Comparison of ENCODE assay signal across 21 cellular contexts in the genomic region with DNA sequence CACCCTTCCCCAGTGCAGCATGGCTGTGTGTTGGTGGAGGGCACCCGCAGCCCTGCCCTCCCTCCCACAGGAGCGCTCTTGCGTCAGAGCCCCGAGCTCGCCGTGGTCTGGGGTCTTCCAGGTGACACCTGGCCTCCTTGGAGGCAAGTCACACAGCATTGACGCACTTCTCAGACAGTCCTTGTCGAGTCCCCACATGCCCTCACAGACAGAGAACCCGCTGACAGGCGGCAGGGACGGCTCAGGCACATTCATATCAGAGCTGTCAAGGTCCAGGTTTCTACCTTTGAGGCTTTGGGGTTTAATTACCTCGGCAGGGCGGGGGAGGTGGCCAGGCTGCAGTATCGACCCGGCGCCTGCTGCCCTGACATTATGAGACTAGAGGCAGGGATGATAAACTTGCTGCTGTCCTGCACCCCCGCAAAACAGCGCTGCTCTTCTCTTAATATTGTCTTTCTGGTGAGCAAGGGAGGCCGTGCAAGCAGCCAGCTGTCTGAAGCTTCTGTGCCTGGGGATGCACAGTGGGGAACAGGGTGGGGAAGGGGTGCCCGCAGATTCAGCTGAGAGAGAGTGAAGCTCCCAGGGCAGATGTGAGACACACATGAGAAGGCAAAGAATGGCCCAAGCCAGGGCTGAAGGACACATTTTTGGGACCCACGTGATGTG. TPM values are rescaled to one million over a fixed set of nuclear protein-coding genes. Genes with fewer than 3 reads are reported as not detected.
A peak's percentile ranks its signal among the peaks of the same experiment; 100 is the strongest.
DNase-seq lines count a peak whose midpoint lies in the region; ATAC-seq and TF ChIP-seq lines count a peak whose summit lies in the region.
"Had no signal": no experiment of that assay in that cellular context is flagged by ENCODE, and none has a peak within 500 bp of the region (broad histone marks: within the 10 kb centered on the region; RNA-seq: fewer than 3 reads in every experiment).

No MANE protein-coding gene starts in this region.

- ATAC-seq in DND-41 (ENCODE audit: insufficient read depth, low read depth) (no peak), PC-3 (no peak), GM18505 (IDR thresholded peaks at IDR 0.05; ENCODE audit: unreplicated experiment) (no peak)

- H3K9ac ChIP-seq in DND-41 (ENCODE audit: low read depth, low read length) (no peak overlapping the region), PC-3 (ENCODE audit: low read length) (no peak overlapping the region)
- H3K9ac ChIP-seq: GM23248, neural progenitor cell had no signal

- H3K4me2 ChIP-seq in DND-41 (ENCODE audit: insufficient read depth, low read length) (no peak overlapping the region), PC-3 (ENCODE audit: low read length) (no peak overlapping the region)
- H3K4me2 ChIP-seq: neural progenitor cell had no signal

- H3K9me3 ChIP-seq in DND-41 (ENCODE audit: insufficient read depth, low read length, severe bottlenecking) (no peaks in the 10 kb centered on the region), PC-3 (ENCODE audit: low read length) (no peaks in the 10 kb centered on the region)

- H2AFZ ChIP-seq in DND-41 (ENCODE audit: low read depth, low read length): no peak overlapping the region
- H2AFZ ChIP-seq in PC-3 (ENCODE audit: low read length): no peak overlapping the region
- H2AFZ ChIP-seq: GM23248, neural progenitor cell had no signal

- H3K36me3 ChIP-seq in DND-41 (ENCODE audit: insufficient read depth, low read length) (peaks cover 75% of the 10 kb centered on the region), PC-3 (ENCODE audit: low read depth, low read length) (peaks cover 11% of the 10 kb centered on the region; the same call in 1 of the 2 replicates)
- H3K36me3 ChIP-seq: neural progenitor cell had no signal

- no peaks in the 10 kb centered on the region for H3K9me2 ChIP-seq in PC-3 (replicated peaks; ENCODE audit: low read length)

- H4K20me1 ChIP-seq in DND-41 (ENCODE audit: insufficient read depth, low read length) (peaks cover 2% of the 10 kb centered on the region; the same call in 1 of the 2 replicates), PC-3 (ENCODE audit: low read length) (no peaks in the 10 kb centered on the region)

- peaks cover 11% of the 10 kb centered on the region for H3K4me1 Mint-ChIP-seq in chondrocyte (ENCODE audit: low read depth)
- H3K4me1 Mint-ChIP-seq in progenitor cell of endocrine pancreas (ENCODE audit: low read depth): no peaks in the 10 kb centered on the region

- no TSS peak for BruUV-seq in PC-3 (replicated peaks; lab: Mats Ljungman, UMichigan)

- no peak overlapping the region for H3K4me3 Mint-ChIP-seq in chondrocyte (ENCODE audit: unreplicated experiment)
- H3K4me3 Mint-ChIP-seq in progenitor cell of endocrine pancreas (ENCODE audit: low read depth): no peak overlapping the region
- H3K4me3 Mint-ChIP-seq: neural progenitor cell had no signal

- no peaks in the 10 kb centered on the region for H3K27me3 Mint-ChIP-seq in chondrocyte (ENCODE audit: low read depth)
- no peaks in the 10 kb centered on the region for H3K27me3 Mint-ChIP-seq in progenitor cell of endocrine pancreas
- H3K27me3 Mint-ChIP-seq: CD8-positive, alpha-beta memory T cell had no signal

- no peaks in the 10 kb centered on the region for H3F3A ChIP-seq in PC-3 (ENCODE audit: low read length, unreplicated experiment)

- H3K27ac ChIP-seq in DND-41 (ENCODE audit: low read length) (no peak overlapping the region), PC-3 (ENCODE audit: low read length) (no peak overlapping the region)
- H3K27ac ChIP-seq: GM23248, neural progenitor cell, VCaP had no signal

- peaks cover 21% of the 10 kb centered on the region for H3K79me2 ChIP-seq in DND-41 (ENCODE audit: insufficient read depth, low read length)
- H3K79me2 ChIP-seq in PC-3 (ENCODE audit: low read length): peaks cover 17% of the 10 kb centered on the region

- H3K4me3 ChIP-seq in DND-41 (ENCODE audit: low read depth in 1 of 2, low read length in 2 of 2) (no peak overlapping the region), PC-3 (ENCODE audit: low read length) (no peak overlapping the region)
- H3K4me3 ChIP-seq: GM23248, lung, neural progenitor cell had no signal

- CTCF ChIA-PET in PC-3 (lab: Charles Lee): no interaction called here

- TF ChIP-seq POLR2A in GM18505 (IDR thresholded peaks at IDR 0.05; ENCODE audit: borderline replicate concordance, extremely low read depth, insufficient read depth, insufficient read length): no peak

- POLR2A ChIA-PET in PC-3 (lab: Charles Lee; ENCODE audit: unreplicated experiment): no interaction called here

- peaks cover 14% of the 10 kb centered on the region for H3K36me3 Mint-ChIP-seq in chondrocyte (ENCODE audit: low read depth)
- H3K36me3 Mint-ChIP-seq in progenitor cell of endocrine pancreas (ENCODE audit: insufficient read depth): peaks cover 5% of the 10 kb centered on the region

- DNase-seq in NCI-H2171 treated with DMSO at 0.1 percent for 48 hours (lab: John Stamatoyannopoulos, UW) (peak; percentile 8), NCI-H2171 (lab: John Stamatoyannopoulos, UW) (no peak), DND-41 (peak; percentile 9), chondrocyte (ENCODE audit: low spot score) (peak; percentile 85), progenitor cell of endocrine pancreas (ENCODE audit: low spot score, unreplicated experiment) (no peak), PC-3 (no peak), GDM1 (lab: John Stamatoyannopoulos, UW) (no peak)
- DNase-seq: activated CD4-positive, alpha-beta T cell treated with anti-CD3 and anti-CD28 coated beads, Interleukin-2, amount 50 U/mL, for 48 hours; AML-193; CD8-positive, alpha-beta memory T cell; DMS153; GM23248; Kasumi-1; NCI-H1694 treated with DMSO at 0.1 percent for 48 hours; NCI-H226; NCI-H748 treated with DMSO at 0.1 percent for 48 hours; trophoblast cell had no signal

- H3K27me3 ChIP-seq in DND-41 (ENCODE audit: insufficient read depth, low read length, poor library complexity) (no peaks in the 10 kb centered on the region), PC-3 (ENCODE audit: low read length) (no peaks in the 10 kb centered on the region)
- H3K27me3 ChIP-seq: neural progenitor cell had no signal

- no peaks in the 10 kb centered on the region for H3K9me3 Mint-ChIP-seq in chondrocyte (ENCODE audit: low read depth)
- H3K9me3 Mint-ChIP-seq in progenitor cell of endocrine pancreas (ENCODE audit: low read depth): no peaks in the 10 kb centered on the region
- H3K9me3 Mint-ChIP-seq: CD8-positive, alpha-beta memory T cell; neural progenitor cell had no signal

- intact Hi-C loops in PC-3 (cut with micrococcal nuclease): no loop called here

- H3K4me1 ChIP-seq in DND-41 (ENCODE audit: insufficient read depth, low read length): peaks cover 22% of the 10 kb centered on the region
- peaks cover 17% of the 10 kb centered on the region for H3K4me1 ChIP-seq in PC-3 (ENCODE audit: insufficient read depth, low read length)

- H3K27ac Mint-ChIP-seq in chondrocyte (ENCODE audit: unreplicated experiment): no peak overlapping the region
- H3K27ac Mint-ChIP-seq in progenitor cell of endocrine pancreas: peak overlapping the region; percentile 29

- TF ChIP-seq CTCF in DND-41 (IDR thresholded peaks at IDR 0.05; ENCODE audit: borderline replicate concordance, extremely low read depth, low read length, poor library complexity, severe bottlenecking): no peak
- TF ChIP-seq CTCF in chondrocyte (IDR thresholded peaks at IDR 0.05): no peak
- TF ChIP-seq CTCF in progenitor cell of endocrine pancreas (IDR thresholded peaks at IDR 0.05; ENCODE audit: unreplicated experiment): no peak
- TF ChIP-seq CTCF in PC-3 (conservative IDR thresholded peaks at IDR 0.05; ENCODE audit: low read depth, low read length): no peak

RNA-seq across cellular contexts. Expression of a gene that starts 4.7 kb away (rescaled TPM):
- total RNA-seq in chondrocyte: 10.2 to 32.8 TPM (median 31.3 TPM) in 3 replicates
- 55.4 and 56.3 TPM in 2 replicates for total RNA-seq in progenitor cell of endocrine pancreas
- total RNA-seq in PC-3 (2014; rRNA removed): 49.7 and 53.1 TPM in 2 replicates

RNA-seq across cellular contexts. Expression of a gene that starts 46.3 kb away (rescaled TPM):
- 44.5 to 58.1 TPM (median 50.4 TPM) in 3 replicates for total RNA-seq in chondrocyte
- 78.8 and 85.6 TPM in 2 replicates for total RNA-seq in progenitor cell of endocrine pancreas
- total RNA-seq in PC-3 (2014; rRNA removed): 44.2 and 47.1 TPM in 2 replicates

Comparison
In these comparisons a context has a peak if more than half of its experiments do, and no peak if none do; other contexts are left out.
1. DNase-seq: peak in NCI-H2171 treated with DMSO at 0.1 percent for 48 hours (single experiment), DND-41 (single experiment) and chondrocyte (single experiment); none in NCI-H2171 (single experiment), progenitor cell of endocrine pancreas (single experiment), PC-3 (single experiment) and GDM1 (single experiment).